Comparison of ENCODE assay signal across 23 cellular contexts in the genomic region with DNA sequence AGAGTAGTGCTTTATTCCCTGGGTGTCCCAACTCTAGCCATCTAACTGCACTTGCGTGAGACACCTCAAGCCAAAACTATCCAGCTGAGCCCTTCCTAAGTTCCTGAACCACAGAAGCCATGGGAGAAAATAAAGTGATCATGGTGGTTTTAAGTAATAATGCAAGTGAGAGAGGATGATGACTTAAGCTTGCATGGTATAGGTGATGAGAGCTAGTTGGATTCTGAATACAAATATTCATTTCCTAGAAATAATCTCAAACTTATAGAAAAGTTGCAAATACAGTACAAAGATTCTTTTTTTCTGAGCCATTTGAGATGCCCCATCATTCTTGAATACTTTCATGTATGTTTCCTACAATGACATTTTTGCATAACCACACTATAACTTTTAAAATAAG.
"Had no signal": no experiment of that assay in that cellular context is flagged by ENCODE, and none has a peak within 500 bp of the region (broad histone marks: within the 10 kb centered on the region; RNA-seq: fewer than 3 reads in every experiment).

No MANE protein-coding gene starts in this region.

- H3K9me3 Mint-ChIP-seq: activated naive CD8-positive, alpha-beta T cell treated with anti-CD3 and anti-CD28 coated beads, Interleukin-2, amount 10 ng/mL, durations not matched to agents 7 days and 5 days had no signal

- H3K4me1 ChIP-seq: breast epithelium, SJCRH30 had no signal

- ATAC-seq: body of pancreas, Panc1 had no signal

- H3K9me3 ChIP-seq: adrenal gland, body of pancreas, breast epithelium, SJCRH30 had no signal

- H3K4me3 Mint-ChIP-seq: activated naive CD8-positive, alpha-beta T cell treated with anti-CD3 and anti-CD28 coated beads, Interleukin-2, amount 10 ng/mL, durations not matched to agents 7 days and 5 days had no signal

- H3K27me3 ChIP-seq: adrenal gland, body of pancreas, breast epithelium, SJCRH30 had no signal

- H3K36me3 ChIP-seq: adrenal gland, breast epithelium, SJCRH30 had no signal

- DNase-seq: activated CD4-positive, alpha-beta T cell treated with anti-CD3 and anti-CD28 coated beads for 48 hours; activated CD4-positive, CD25-positive, alpha-beta regulatory T cell treated with anti-CD3 and anti-CD28 coated beads, Interleukin-2, amount 50 U/mL, for 72 hours; activated CD8-positive, alpha-beta memory T cell treated with anti-CD3 and anti-CD28 coated beads, Interleukin-2, amount 50 U/mL, for 4 hours; activated effector memory CD4-positive, alpha-beta T cell treated with anti-CD3 and anti-CD28 coated beads, Interleukin-2, amount 50 U/mL, for 16 hours; activated naive CD4-positive, alpha-beta T cell; activated naive CD8-positive, alpha-beta T cell treated with anti-CD3 and anti-CD28 coated beads, Interleukin-2, amount 10 ng/mL, durations not matched to agents 7 days and 5 days; adrenal gland; body of pancreas; MM.1S; MV-4-11; NCI-H1092; NCI-H1436 treated with DMSO at 0.1 percent for 48 hours; NCI-H1694 treated with DMSO at 0.1 percent for 48 hours; NCI-H2029; NCI-H345; NCI-H524 treated with DMSO at 0.1 percent for 48 hours; SHP77; SJCRH30; T1000 had no signal

- H3K4me3 ChIP-seq: adrenal gland, body of pancreas, breast epithelium, SJCRH30, SK-N-MC had no signal

- H3K36me3 Mint-ChIP-seq: activated naive CD8-positive, alpha-beta T cell treated with anti-CD3 and anti-CD28 coated beads, Interleukin-2, amount 10 ng/mL, durations not matched to agents 7 days and 5 days had no signal

- H3K27ac ChIP-seq: adrenal gland, body of pancreas, breast epithelium, KMS-11, SJCRH30 had no signal
